Comparison of ENCODE assay signal across 14 cellular contexts in the genomic region with DNA sequence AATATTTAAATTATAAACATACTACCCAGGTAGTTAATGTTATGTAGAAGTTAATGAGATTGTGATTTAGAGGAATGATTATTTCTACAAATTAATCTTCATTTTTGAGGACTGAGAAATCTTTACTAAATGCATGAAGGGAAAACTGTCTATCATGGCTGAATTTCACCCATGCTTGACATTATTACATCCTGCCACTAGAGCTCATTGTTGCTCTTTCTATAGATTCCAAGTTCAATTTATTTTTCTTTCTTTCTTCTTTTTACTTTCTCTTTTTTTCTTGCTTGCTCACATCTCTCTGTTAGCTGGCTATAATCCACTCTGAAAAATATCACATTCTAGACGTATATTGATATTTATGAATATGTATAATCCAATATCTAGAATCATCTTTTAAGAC.
DNase-seq lines count a peak whose midpoint lies in the region; ATAC-seq and TF ChIP-seq lines count a peak whose summit lies in the region.
"Had no signal": no experiment of that assay in that cellular context is flagged by ENCODE, and none has a peak within 500 bp of the region (broad histone marks: within the 10 kb centered on the region; RNA-seq: fewer than 3 reads in every experiment).

No MANE protein-coding gene starts in this region.

- H3K27ac ChIP-seq in VCaP: no peak overlapping the region
- H3K27ac ChIP-seq: SJCRH30 had no signal

- in situ Hi-C loops in GM13977 (cut with MboI; ENCODE audit: low pct_unique_long_range_greater_than_20kb, low sequenced_read_pairs, unreplicated experiment): no loop called here

- no peaks in the 10 kb centered on the region for H3K36me3 Mint-ChIP-seq in nephron (ENCODE audit: low read depth)
- no peaks in the 10 kb centered on the region for H3K36me3 Mint-ChIP-seq in activated T-helper 17 cell treated with anti-CD3 and anti-CD28 coated beads, Interleukin-2, amount 50 U/mL, for 72 hours (ENCODE audit: low read depth)
- H3K36me3 Mint-ChIP-seq: stimulated activated effector memory CD8-positive, alpha-beta T cell treated with anti-CD3 and anti-CD28 coated beads, Interleukin-12 subunit alpha, Interleukin-12 subunit beta, amount 100 ng/mL, for 72 hours had no signal

- TF ChIP-seq CTCF in GM13977 (IDR thresholded peaks at IDR 0.05; ENCODE audit: extremely low read depth, insufficient read depth, missing control alignments): peak; percentile 4
- peak; percentile 15; the same call in 1 of the 2 replicates for TF ChIP-seq CTCF in VCaP (conservative IDR thresholded peaks at IDR 0.05)
- peak; percentile 43 to 61 (median 48) for TF ChIP-seq CTCF in nephron (IDR thresholded peaks at IDR 0.05; ENCODE audit: unreplicated experiment in 3 of 3)

- no peaks in the 10 kb centered on the region for H3K9me3 Mint-ChIP-seq in nephron
- H3K9me3 Mint-ChIP-seq in activated T-helper 17 cell treated with anti-CD3 and anti-CD28 coated beads, Interleukin-2, amount 50 U/mL, for 72 hours: no peaks in the 10 kb centered on the region

- DNase-seq in GM13977 (ENCODE audit: low spot score) (no peak), NCI-H146 treated with DMSO at 0.1 percent for 48 hours (lab: John Stamatoyannopoulos, UW; ENCODE audit: unreplicated experiment) (peak; percentile 38), occipital lobe (lab: John Stamatoyannopoulos, UW) (no peak), HCEC 1CT (no peak), kidney tubule cell (ENCODE audit: low spot score) (no peak)
- DNase-seq: activated CD4-positive, alpha-beta T cell treated with anti-CD3 and anti-CD28 coated beads for 36 hours; dermis blood vessel endothelial cell; hippocampal formation; NCI-H187 had no signal

- H3K4me1 Mint-ChIP-seq in nephron: no peaks in the 10 kb centered on the region
- H3K4me1 Mint-ChIP-seq in activated T-helper 17 cell treated with anti-CD3 and anti-CD28 coated beads, Interleukin-2, amount 50 U/mL, for 72 hours: no peaks in the 10 kb centered on the region
- H3K4me1 Mint-ChIP-seq: activated CD4-positive, alpha-beta T cell treated with anti-CD3 and anti-CD28 coated beads for 36 hours; stimulated activated effector memory CD8-positive, alpha-beta T cell treated with anti-CD3 and anti-CD28 coated beads, Interleukin-12 subunit alpha, Interleukin-12 subunit beta, amount 100 ng/mL, for 72 hours had no signal

- H3K4me3 Mint-ChIP-seq in nephron: no peak overlapping the region
- no peak overlapping the region for H3K4me3 Mint-ChIP-seq in activated T-helper 17 cell treated with anti-CD3 and anti-CD28 coated beads, Interleukin-2, amount 50 U/mL, for 72 hours
- H3K4me3 Mint-ChIP-seq: activated CD4-positive, alpha-beta T cell treated with anti-CD3 and anti-CD28 coated beads for 36 hours; stimulated activated effector memory CD8-positive, alpha-beta T cell treated with anti-CD3 and anti-CD28 coated beads, Interleukin-12 subunit alpha, Interleukin-12 subunit beta, amount 100 ng/mL, for 72 hours had no signal

- H3K27ac Mint-ChIP-seq in nephron: no peak overlapping the region
- no peak overlapping the region for H3K27ac Mint-ChIP-seq in activated T-helper 17 cell treated with anti-CD3 and anti-CD28 coated beads, Interleukin-2, amount 50 U/mL, for 72 hours
- H3K27ac Mint-ChIP-seq: activated CD4-positive, alpha-beta T cell treated with anti-CD3 and anti-CD28 coated beads for 36 hours; stimulated activated effector memory CD8-positive, alpha-beta T cell treated with anti-CD3 and anti-CD28 coated beads, Interleukin-12 subunit alpha, Interleukin-12 subunit beta, amount 100 ng/mL, for 72 hours had no signal

- no peak for ATAC-seq in activated T-helper 17 cell treated with anti-CD3 and anti-CD28 coated beads, Interleukin-2, amount 50 U/mL, for 72 hours (replicated peaks)
- ATAC-seq: activated CD4-positive, alpha-beta T cell treated with anti-CD3 and anti-CD28 coated beads for 36 hours; stimulated activated effector memory CD8-positive, alpha-beta T cell treated with anti-CD3 and anti-CD28 coated beads, Interleukin-12 subunit alpha, Interleukin-12 subunit beta, amount 100 ng/mL, for 72 hours had no signal

- no peaks in the 10 kb centered on the region for H3K27me3 Mint-ChIP-seq in nephron (ENCODE audit: low read depth)
- no peaks in the 10 kb centered on the region for H3K27me3 Mint-ChIP-seq in activated T-helper 17 cell treated with anti-CD3 and anti-CD28 coated beads, Interleukin-2, amount 50 U/mL, for 72 hours
- H3K27me3 Mint-ChIP-seq: activated CD4-positive, alpha-beta T cell treated with anti-CD3 and anti-CD28 coated beads for 36 hours had no signal
